In genomic region chr2:232700154-232700553, GRCh38 we compare ENCODE assay signal across 17 cellular contexts. TPM values are rescaled to one million over a fixed set of nuclear protein-coding genes. Genes with fewer than 3 reads are reported as not detected.
DNase-seq lines count a peak whose midpoint lies in the region; ATAC-seq, FAIRE-seq and TF ChIP-seq lines count a peak whose summit lies in the region.
"Had no signal": no experiment of that assay in that cellular context is flagged by ENCODE, and none has a peak within 500 bp of the region (broad histone marks: within the 10 kb centered on the region; RNA-seq: fewer than 3 reads in every experiment).

No MANE protein-coding gene starts in this region.

- dilution Hi-C loops in keratinocyte (cut with MboI; ENCODE audit: extremely low pct_ligation_motif_present, low sequenced_read_pairs), result no loop called here

- peaks cover 48% of the 10 kb centered on the region for H3K4me1 Mint-ChIP-seq in stimulated activated naive CD8-positive, alpha-beta T cell treated with anti-CD3 and anti-CD28 coated beads, Interleukin-15, Interleukin-2, amounts not matched to agents 100 ng/mL and 50 ng/mL, for 24 hours (ENCODE audit: low read depth)
- peaks cover 33% of the 10 kb centered on the region for H3K4me1 Mint-ChIP-seq in T-helper 17 cell
- peaks cover 28% of the 10 kb centered on the region for H3K4me1 Mint-ChIP-seq in type B pancreatic cell (ENCODE audit: unreplicated experiment)

- DNase-seq in stimulated activated naive CD8-positive, alpha-beta T cell treated with anti-CD3 and anti-CD28 coated beads, Interleukin-15, Interleukin-2, amounts not matched to agents 100 U/mL and 50 U/mL, for 24 hours, result no peak
- DNase-seq in T-helper 17 cell (no peak), keratinocyte (ENCODE audit: low read depth, low spot score) (no peak), type B pancreatic cell (ENCODE audit: extremely low spot score, unreplicated experiment) (no peak), body of pancreas (no peak)
- DNase-seq in activated CD4-positive, CD25-positive, alpha-beta regulatory T cell treated with anti-CD3 and anti-CD28 coated beads, Interleukin-2, amount 50 U/mL, for 72 hours, result no peak
- DNase-seq: anterior cingulate cortex; BE2C; foreskin keratinocyte; NCI-H187; NCI-H82; right cardiac atrium; SHP77 treated with DMSO at 0.1 percent for 48 hours; stimulated activated naive CD4-positive, alpha-beta T cell had no signal

- ATAC-seq in stimulated activated naive CD8-positive, alpha-beta T cell treated with anti-CD3 and anti-CD28 coated beads, Interleukin-15, Interleukin-2, amounts not matched to agents 100 U/mL and 50 U/mL, for 24 hours, result no peak
- ATAC-seq in T-helper 17 cell, result no peak
- no peak for ATAC-seq in HG03378 (IDR thresholded peaks at IDR 0.05; ENCODE audit: unreplicated experiment)
- no peak for ATAC-seq in body of pancreas
- ATAC-seq: foreskin keratinocyte, right cardiac atrium had no signal

- H3K36me3 Mint-ChIP-seq in stimulated activated naive CD8-positive, alpha-beta T cell treated with anti-CD3 and anti-CD28 coated beads, Interleukin-15, Interleukin-2, amounts not matched to agents 100 ng/mL and 50 ng/mL, for 24 hours (ENCODE audit: low read depth), result peaks cover 41% of the 10 kb centered on the region
- peaks cover 5% of the 10 kb centered on the region for H3K36me3 Mint-ChIP-seq in T-helper 17 cell (ENCODE audit: low read depth)
- peaks cover 31% of the 10 kb centered on the region for H3K36me3 Mint-ChIP-seq in type B pancreatic cell

- no peak overlapping the region for H3K27ac Mint-ChIP-seq in stimulated activated naive CD8-positive, alpha-beta T cell treated with anti-CD3 and anti-CD28 coated beads, Interleukin-15, Interleukin-2, amounts not matched to agents 100 ng/mL and 50 ng/mL, for 24 hours
- H3K27ac Mint-ChIP-seq in T-helper 17 cell, result peak overlapping the region; percentile 94
- H3K27ac Mint-ChIP-seq in type B pancreatic cell, result peak overlapping the region; percentile 20

- H3K4me3 ChIP-seq in keratinocyte (ENCODE audit: control insufficient read depth in 2 of 3, extremely low read depth in 1 of 3, insufficient read depth in 2 of 3, low read depth in 1 of 3, low read length in 3 of 3), result peak overlapping the region in 1 of 3 experiments; percentile 1
- no peak overlapping the region for H3K4me3 ChIP-seq in body of pancreas

- H3K4me3 Mint-ChIP-seq in stimulated activated naive CD8-positive, alpha-beta T cell treated with anti-CD3 and anti-CD28 coated beads, Interleukin-15, Interleukin-2, amounts not matched to agents 100 ng/mL and 50 ng/mL, for 24 hours, result peak overlapping the region; percentile 99
- H3K4me3 Mint-ChIP-seq in T-helper 17 cell, result peak overlapping the region; percentile 44
- H3K4me3 Mint-ChIP-seq in type B pancreatic cell, result peak overlapping the region; percentile 97

- no peak overlapping the region for H2AFZ ChIP-seq in keratinocyte (ENCODE audit: control insufficient read depth, low read length)

- H3K79me2 ChIP-seq in keratinocyte (ENCODE audit: control insufficient read depth, insufficient read depth, low read length), result peaks cover 71% of the 10 kb centered on the region

- peaks cover 3% of the 10 kb centered on the region for H3K9me3 Mint-ChIP-seq in stimulated activated naive CD8-positive, alpha-beta T cell treated with anti-CD3 and anti-CD28 coated beads, Interleukin-15, Interleukin-2, amounts not matched to agents 100 ng/mL and 50 ng/mL, for 24 hours
- H3K9me3 Mint-ChIP-seq in type B pancreatic cell, result no peaks in the 10 kb centered on the region

- H3K4me1 ChIP-seq in keratinocyte (ENCODE audit: control insufficient read depth, extremely low read depth, insufficient read depth, low read length) (peaks cover 26% of the 10 kb centered on the region), body of pancreas (peaks cover 55% of the 10 kb centered on the region)

- FAIRE-seq in keratinocyte (lab: Jason Lieb, UNC), result no peak
- FAIRE-seq: GM18507 had no signal

- peaks cover 0 to 2% of the 10 kb centered on the region in 2 experiments for H3K36me3 ChIP-seq in keratinocyte (ENCODE audit: control insufficient read depth in 2 of 2, extremely low read depth in 1 of 2, insufficient read depth in 2 of 2, low read length in 2 of 2)
- no peaks in the 10 kb centered on the region for H3K36me3 ChIP-seq in body of pancreas (replicated peaks in 1 of 2; ENCODE audit: insufficient read depth in 1 of 2, low read depth in 2 of 2)

- H3K9me1 ChIP-seq in keratinocyte (ENCODE audit: control insufficient read depth, extremely low read depth, insufficient read depth, low read length), result no peaks in the 10 kb centered on the region

- no peaks in the 10 kb centered on the region for H3K27me3 Mint-ChIP-seq in stimulated activated naive CD8-positive, alpha-beta T cell treated with anti-CD3 and anti-CD28 coated beads, Interleukin-15, Interleukin-2, amounts not matched to agents 100 ng/mL and 50 ng/mL, for 24 hours
- no peaks in the 10 kb centered on the region for H3K27me3 Mint-ChIP-seq in T-helper 17 cell
- no peaks in the 10 kb centered on the region for H3K27me3 Mint-ChIP-seq in type B pancreatic cell

- TF ChIP-seq POLR2A in body of pancreas (IDR thresholded peaks at IDR 0.05), result no peak

- H3K9me3 ChIP-seq in T-helper 17 cell (ENCODE audit: control insufficient read depth, low read length, poor library complexity, severe bottlenecking), result no peaks in the 10 kb centered on the region
- H3K9me3 ChIP-seq in keratinocyte (ENCODE audit: control insufficient read depth, low read depth, low read length), result no peaks in the 10 kb centered on the region
- no peaks in the 10 kb centered on the region for H3K9me3 ChIP-seq in body of pancreas
- H3K9me3 ChIP-seq: BE2C had no signal

- WGBS in body of pancreas, 2 donors, result 65 to 67% methylated on average over 1 of the region's 1 CpG

- H3K4me2 ChIP-seq in keratinocyte (ENCODE audit: control insufficient read depth, extremely low read depth, insufficient read depth, low read depth, low read length), result peak overlapping the region; percentile 88

- H3K27me3 ChIP-seq in keratinocyte (ENCODE audit: control insufficient read depth, extremely low read depth, insufficient read depth, low read length) (no peaks in the 10 kb centered on the region), body of pancreas (no peaks in the 10 kb centered on the region)
- H3K27me3 ChIP-seq: BE2C, foreskin keratinocyte had no signal

- TF ChIP-seq CTCF in keratinocyte (optimal IDR thresholded peaks at IDR 0.05 in 1 of 3, IDR thresholded peaks at IDR 0.05 in 1 of 3, conservative IDR thresholded peaks at IDR 0.05 in 1 of 3; ENCODE audit: extremely low read depth in 1 of 3, insufficient read depth in 2 of 3, low read length in 3 of 3) (no peak), type B pancreatic cell (conservative IDR thresholded peaks at IDR 0.05) (no peak), body of pancreas (IDR thresholded peaks at IDR 0.05) (no peak)

- H3K9ac ChIP-seq in keratinocyte (ENCODE audit: control insufficient read depth, extremely low read depth, insufficient read depth, low read length), result no peak overlapping the region

- H3K27ac ChIP-seq in keratinocyte (ENCODE audit: control insufficient read depth, insufficient read depth, low read length), result no peak overlapping the region
- H3K27ac ChIP-seq in body of pancreas, result no peak overlapping the region
- H3K27ac ChIP-seq: foreskin keratinocyte had no signal

- peaks cover 3% of the 10 kb centered on the region for H4K20me1 ChIP-seq in keratinocyte (ENCODE audit: control insufficient read depth, extremely low read depth, insufficient read depth, low read length)

- intact Hi-C loops in body of pancreas (cut with DNase I), result no loop called here

RNA-seq across cellular contexts. Expression of gene GIGYF2, which starts 3.0 kb away (rescaled TPM):
- 10 to 100 TPM; 55.9 to 62.9 TPM for total RNA-seq in T-helper 17 cell
- polyA plus RNA-seq in keratinocyte, result 27.1 to 35.5 TPM (median 32.8 TPM) in 3 replicates
- polyA plus RNA-seq in keratinocyte (2011; ENCODE audit: low read depth), result 51.6 TPM
- polyA plus RNA-seq in keratinocyte (2011; cell fraction: cytosol; rRNA removed), result 16.0 and 20.7 TPM in 2 replicates
- polyA plus RNA-seq in keratinocyte (2011; cell fraction: nucleus; rRNA removed), result 48.7 and 59.2 TPM in 2 replicates
- 25.4 and 37.6 TPM in 2 replicates for polyA plus RNA-seq in keratinocyte (2012; ENCODE audit: low replicate concordance)
- 66.7 to 102 TPM (median 73.6 TPM) in 3 replicates for polyA minus RNA-seq in keratinocyte
- polyA minus RNA-seq in keratinocyte (2011; cell fraction: cytosol; rRNA and poly(A)+ RNA removed), result 37.4 TPM
- 68.1 and 134 TPM in 2 replicates for polyA minus RNA-seq in keratinocyte (2011; cell fraction: nucleus; rRNA and poly(A)+ RNA removed)
- total RNA-seq in type B pancreatic cell (ENCODE audit: low replicate concordance), result 60.7 and 65.7 TPM in 2 replicates
- 100 to 1,000 TPM in 1 of 2 donors, 10 to 100 TPM in 1; 66.2 to 107 TPM for total RNA-seq in body of pancreas

Comparison
In these comparisons a context has a peak if more than half of its experiments do, and no peak if none do; other contexts are left out.
1. H3K4me3 Mint-ChIP-seq: peak in every context shown above with its lines; median percentile 99 in stimulated activated naive CD8-positive, alpha-beta T cell treated with anti-CD3 and anti-CD28 coated beads, Interleukin-15, Interleukin-2, amounts not matched to agents 100 ng/mL and 50 ng/mL, for 24 hours; 97 in type B pancreatic cell; 44 in T-helper 17 cell.